In genomic region chr9:137069508-137070071, GRCh38 we compare ENCODE assay signal across 2 cellular contexts.
A peak's percentile ranks its signal among the peaks of the same experiment; 100 is the strongest.
TF ChIP-seq lines count a peak whose summit lies in the region.

No MANE protein-coding gene starts in this region.

TF ChIP-seq in HCT116, 20 proteins besides CTCF, POLR2A, EP300 and RAD21:
- TF ChIP-seq, protein P1, sequence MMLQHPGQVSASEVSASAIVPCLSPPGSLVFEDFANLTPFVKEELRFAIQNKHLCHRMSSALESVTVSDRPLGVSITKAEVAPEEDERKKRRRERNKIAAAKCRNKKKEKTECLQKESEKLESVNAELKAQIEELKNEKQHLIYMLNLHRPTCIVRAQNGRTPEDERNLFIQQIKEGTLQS (IDR thresholded peaks at IDR 0.05) = no peak
- TF ChIP-seq, protein P2, sequence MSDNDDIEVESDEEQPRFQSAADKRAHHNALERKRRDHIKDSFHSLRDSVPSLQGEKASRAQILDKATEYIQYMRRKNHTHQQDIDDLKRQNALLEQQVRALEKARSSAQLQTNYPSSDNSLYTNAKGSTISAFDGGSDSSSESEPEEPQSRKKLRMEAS (IDR thresholded peaks at IDR 0.05) = no peak
- no peak for TF ChIP-seq CBX3 (IDR thresholded peaks at IDR 0.05; ENCODE audit: low read depth)
TF ChIP-seq in HCT116: peak in this region for 0.

TF ChIP-seq in HepG2, 621 proteins besides CTCF, POLR2A, EP300 and RAD21 (continues in another document):
- TF ChIP-seq ZNF333 (CRISPR knock-in tag; IDR thresholded peaks at IDR 0.05; ENCODE audit: borderline replicate concordance) (no peak), ZNF282 (IDR thresholded peaks at IDR 0.05; ENCODE audit: partially characterized antibody) (no peak), TBP (CRISPR knock-in tag; IDR thresholded peaks at IDR 0.05) (no peak), ZFP36 (IDR thresholded peaks at IDR 0.05; ENCODE audit: borderline replicate concordance, low read depth, low read length, partially characterized antibody) (no peak), ZFP82 (CRISPR knock-in tag; IDR thresholded peaks at IDR 0.05; ENCODE audit: borderline replicate concordance) (0 out of 2 replicates have a peak, but pooled peaks have one; percentile 55), ZMYM4 (CRISPR knock-in tag; IDR thresholded peaks at IDR 0.05) (no peak), SRSF1 (optimal IDR thresholded peaks at IDR 0.05; ENCODE audit: low read depth, low read length) (peak; percentile 41), ZSCAN31 (CRISPR knock-in tag; IDR thresholded peaks at IDR 0.05; ENCODE audit: low read depth) (peak; percentile 22; the same call in 1 of the 2 replicates), MIER3 (CRISPR knock-in tag; IDR thresholded peaks at IDR 0.05; ENCODE audit: borderline replicate concordance) (no peak), SP4 (CRISPR knock-in tag; IDR thresholded peaks at IDR 0.05) (0 out of 2 replicates have a peak, but pooled peaks have one; percentile 33), ZNF777 (CRISPR knock-in tag; IDR thresholded peaks at IDR 0.05) (peak; percentile 10; the same call in 1 of the 2 replicates), SALL2 (CRISPR knock-in tag; IDR thresholded peaks at IDR 0.05) (no peak), ZNF672 (CRISPR knock-in tag; IDR thresholded peaks at IDR 0.05) (no peak), MYPOP (CRISPR knock-in tag; IDR thresholded peaks at IDR 0.05) (no peak), NCOA5 (CRISPR knock-in tag; IDR thresholded peaks at IDR 0.05) (no peak), DNMT3B (CRISPR knock-in tag; conservative IDR thresholded peaks at IDR 0.05) (no peak), GABPA (IDR thresholded peaks at IDR 0.05; ENCODE audit: low read depth, low read length) (no peak), GABPA (CRISPR knock-in tag; IDR thresholded peaks at IDR 0.05; ENCODE audit: low read depth) (no peak), ZSCAN22 (CRISPR knock-in tag; IDR thresholded peaks at IDR 0.05) (no peak), SAP130 (CRISPR knock-in tag; IDR thresholded peaks at IDR 0.05; ENCODE audit: low read depth) (no peak), TP53 (CRISPR knock-in tag; conservative IDR thresholded peaks at IDR 0.05) (no peak), FOXK2 (IDR thresholded peaks at IDR 0.05) (no peak), NCOA2 (CRISPR knock-in tag; IDR thresholded peaks at IDR 0.05) (no peak), SALL1 (CRISPR knock-in tag; IDR thresholded peaks at IDR 0.05) (no peak), ZNF264 (CRISPR knock-in tag; IDR thresholded peaks at IDR 0.05) (no peak), WIZ (CRISPR knock-in tag; IDR thresholded peaks at IDR 0.05) (no peak), AGO2 (optimal IDR thresholded peaks at IDR 0.05; ENCODE audit: low read depth, low read length) (peak; percentile 18)
- TF ChIP-seq, protein P3, sequence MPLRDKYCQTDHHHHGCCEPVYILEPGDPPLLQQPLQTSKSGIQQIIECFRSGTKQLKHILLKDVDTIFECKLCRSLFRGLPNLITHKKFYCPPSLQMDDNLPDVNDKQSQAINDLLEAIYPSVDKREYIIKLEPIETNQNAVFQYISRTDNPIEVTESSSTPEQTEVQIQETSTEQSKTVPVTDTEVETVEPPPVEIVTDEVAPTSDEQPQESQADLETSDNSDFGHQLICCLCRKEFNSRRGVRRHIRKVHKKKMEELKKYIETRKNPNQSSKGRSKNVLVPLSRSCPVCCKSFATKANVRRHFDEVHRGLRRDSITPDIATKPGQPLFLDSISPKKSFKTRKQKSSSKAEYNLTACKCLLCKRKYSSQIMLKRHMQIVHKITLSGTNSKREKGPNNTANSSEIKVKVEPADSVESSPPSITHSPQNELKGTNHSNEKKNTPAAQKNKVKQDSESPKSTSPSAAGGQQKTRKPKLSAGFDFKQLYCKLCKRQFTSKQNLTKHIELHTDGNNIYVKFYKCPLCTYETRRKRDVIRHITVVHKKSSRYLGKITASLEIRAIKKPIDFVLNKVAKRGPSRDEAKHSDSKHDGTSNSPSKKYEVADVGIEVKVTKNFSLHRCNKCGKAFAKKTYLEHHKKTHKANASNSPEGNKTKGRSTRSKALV (CRISPR knock-in tag; IDR thresholded peaks at IDR 0.05) = peak; percentile 92
- TF ChIP-seq, protein P4, sequence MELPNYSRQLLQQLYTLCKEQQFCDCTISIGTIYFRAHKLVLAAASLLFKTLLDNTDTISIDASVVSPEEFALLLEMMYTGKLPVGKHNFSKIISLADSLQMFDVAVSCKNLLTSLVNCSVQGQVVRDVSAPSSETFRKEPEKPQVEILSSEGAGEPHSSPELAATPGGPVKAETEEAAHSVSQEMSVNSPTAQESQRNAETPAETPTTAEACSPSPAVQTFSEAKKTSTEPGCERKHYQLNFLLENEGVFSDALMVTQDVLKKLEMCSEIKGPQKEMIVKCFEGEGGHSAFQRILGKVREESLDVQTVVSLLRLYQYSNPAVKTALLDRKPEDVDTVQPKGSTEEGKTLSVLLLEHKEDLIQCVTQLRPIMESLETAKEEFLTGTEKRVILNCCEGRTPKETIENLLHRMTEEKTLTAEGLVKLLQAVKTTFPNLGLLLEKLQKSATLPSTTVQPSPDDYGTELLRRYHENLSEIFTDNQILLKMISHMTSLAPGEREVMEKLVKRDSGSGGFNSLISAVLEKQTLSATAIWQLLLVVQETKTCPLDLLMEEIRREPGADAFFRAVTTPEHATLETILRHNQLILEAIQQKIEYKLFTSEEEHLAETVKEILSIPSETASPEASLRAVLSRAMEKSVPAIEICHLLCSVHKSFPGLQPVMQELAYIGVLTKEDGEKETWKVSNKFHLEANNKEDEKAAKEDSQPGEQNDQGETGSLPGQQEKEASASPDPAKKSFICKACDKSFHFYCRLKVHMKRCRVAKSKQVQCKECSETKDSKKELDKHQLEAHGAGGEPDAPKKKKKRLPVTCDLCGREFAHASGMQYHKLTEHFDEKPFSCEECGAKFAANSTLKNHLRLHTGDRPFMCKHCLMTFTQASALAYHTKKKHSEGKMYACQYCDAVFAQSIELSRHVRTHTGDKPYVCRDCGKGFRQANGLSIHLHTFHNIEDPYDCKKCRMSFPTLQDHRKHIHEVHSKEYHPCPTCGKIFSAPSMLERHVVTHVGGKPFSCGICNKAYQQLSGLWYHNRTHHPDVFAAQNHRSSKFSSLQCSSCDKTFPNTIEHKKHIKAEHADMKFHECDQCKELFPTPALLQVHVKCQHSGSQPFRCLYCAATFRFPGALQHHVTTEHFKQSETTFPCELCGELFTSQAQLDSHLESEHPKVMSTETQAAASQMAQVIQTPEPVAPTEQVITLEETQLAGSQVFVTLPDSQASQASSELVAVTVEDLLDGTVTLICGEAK (IDR thresholded peaks at IDR 0.05) = no peak
- TF ChIP-seq, protein P4 (CRISPR knock-in tag; IDR thresholded peaks at IDR 0.05) = no peak
- TF ChIP-seq, protein P5, sequence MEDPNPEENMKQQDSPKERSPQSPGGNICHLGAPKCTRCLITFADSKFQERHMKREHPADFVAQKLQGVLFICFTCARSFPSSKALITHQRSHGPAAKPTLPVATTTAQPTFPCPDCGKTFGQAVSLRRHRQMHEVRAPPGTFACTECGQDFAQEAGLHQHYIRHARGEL (CRISPR knock-in tag; IDR thresholded peaks at IDR 0.05) = no peak
- TF ChIP-seq, protein P2 (IDR thresholded peaks at IDR 0.05) = no peak
- TF ChIP-seq, protein P6, sequence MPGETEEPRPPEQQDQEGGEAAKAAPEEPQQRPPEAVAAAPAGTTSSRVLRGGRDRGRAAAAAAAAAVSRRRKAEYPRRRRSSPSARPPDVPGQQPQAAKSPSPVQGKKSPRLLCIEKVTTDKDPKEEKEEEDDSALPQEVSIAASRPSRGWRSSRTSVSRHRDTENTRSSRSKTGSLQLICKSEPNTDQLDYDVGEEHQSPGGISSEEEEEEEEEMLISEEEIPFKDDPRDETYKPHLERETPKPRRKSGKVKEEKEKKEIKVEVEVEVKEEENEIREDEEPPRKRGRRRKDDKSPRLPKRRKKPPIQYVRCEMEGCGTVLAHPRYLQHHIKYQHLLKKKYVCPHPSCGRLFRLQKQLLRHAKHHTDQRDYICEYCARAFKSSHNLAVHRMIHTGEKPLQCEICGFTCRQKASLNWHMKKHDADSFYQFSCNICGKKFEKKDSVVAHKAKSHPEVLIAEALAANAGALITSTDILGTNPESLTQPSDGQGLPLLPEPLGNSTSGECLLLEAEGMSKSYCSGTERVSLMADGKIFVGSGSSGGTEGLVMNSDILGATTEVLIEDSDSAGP (CRISPR knock-in tag; IDR thresholded peaks at IDR 0.05; ENCODE audit: borderline replicate concordance) = 0 out of 2 replicates have a peak, but pooled peaks have one; percentile 2
- TF ChIP-seq, protein P7, sequence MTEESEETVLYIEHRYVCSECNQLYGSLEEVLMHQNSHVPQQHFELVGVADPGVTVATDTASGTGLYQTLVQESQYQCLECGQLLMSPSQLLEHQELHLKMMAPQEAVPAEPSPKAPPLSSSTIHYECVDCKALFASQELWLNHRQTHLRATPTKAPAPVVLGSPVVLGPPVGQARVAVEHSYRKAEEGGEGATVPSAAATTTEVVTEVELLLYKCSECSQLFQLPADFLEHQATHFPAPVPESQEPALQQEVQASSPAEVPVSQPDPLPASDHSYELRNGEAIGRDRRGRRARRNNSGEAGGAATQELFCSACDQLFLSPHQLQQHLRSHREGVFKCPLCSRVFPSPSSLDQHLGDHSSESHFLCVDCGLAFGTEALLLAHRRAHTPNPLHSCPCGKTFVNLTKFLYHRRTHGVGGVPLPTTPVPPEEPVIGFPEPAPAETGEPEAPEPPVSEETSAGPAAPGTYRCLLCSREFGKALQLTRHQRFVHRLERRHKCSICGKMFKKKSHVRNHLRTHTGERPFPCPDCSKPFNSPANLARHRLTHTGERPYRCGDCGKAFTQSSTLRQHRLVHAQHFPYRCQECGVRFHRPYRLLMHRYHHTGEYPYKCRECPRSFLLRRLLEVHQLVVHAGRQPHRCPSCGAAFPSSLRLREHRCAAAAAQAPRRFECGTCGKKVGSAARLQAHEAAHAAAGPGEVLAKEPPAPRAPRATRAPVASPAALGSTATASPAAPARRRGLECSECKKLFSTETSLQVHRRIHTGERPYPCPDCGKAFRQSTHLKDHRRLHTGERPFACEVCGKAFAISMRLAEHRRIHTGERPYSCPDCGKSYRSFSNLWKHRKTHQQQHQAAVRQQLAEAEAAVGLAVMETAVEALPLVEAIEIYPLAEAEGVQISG (CRISPR knock-in tag; IDR thresholded peaks at IDR 0.05) = no peak
- TF ChIP-seq, protein P8, sequence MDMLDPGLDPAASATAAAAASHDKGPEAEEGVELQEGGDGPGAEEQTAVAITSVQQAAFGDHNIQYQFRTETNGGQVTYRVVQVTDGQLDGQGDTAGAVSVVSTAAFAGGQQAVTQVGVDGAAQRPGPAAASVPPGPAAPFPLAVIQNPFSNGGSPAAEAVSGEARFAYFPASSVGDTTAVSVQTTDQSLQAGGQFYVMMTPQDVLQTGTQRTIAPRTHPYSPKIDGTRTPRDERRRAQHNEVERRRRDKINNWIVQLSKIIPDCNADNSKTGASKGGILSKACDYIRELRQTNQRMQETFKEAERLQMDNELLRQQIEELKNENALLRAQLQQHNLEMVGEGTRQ (IDR thresholded peaks at IDR 0.05; ENCODE audit: low read depth, low read length) = no peak
- TF ChIP-seq, protein P8 (CRISPR knock-in tag; IDR thresholded peaks at IDR 0.05; ENCODE audit: borderline replicate concordance) = no peak
